In genomic region chr2:66805136-66805535, GRCh38 we compare ENCODE assay signal across 24 cellular contexts.
A peak's percentile ranks its signal among the peaks of the same experiment; 100 is the strongest.
DNase-seq lines count a peak whose midpoint lies in the region; ATAC-seq and TF ChIP-seq lines count a peak whose summit lies in the region.
"Had no signal": no experiment of that assay in that cellular context is flagged by ENCODE, and none has a peak within 500 bp of the region (broad histone marks: within the 10 kb centered on the region; RNA-seq: fewer than 3 reads in every experiment).

No MANE protein-coding gene starts in this region.

- H3K27ac ChIP-seq in adrenal gland (no peak overlapping the region), tibial artery (no peak overlapping the region)
- H3K27ac ChIP-seq: heart right ventricle, left lung, tibial nerve had no signal

- H3K4me3 ChIP-seq in adrenal gland (no peak overlapping the region), tibial artery (no peak overlapping the region)
- H3K4me3 ChIP-seq: heart right ventricle, left lung, tibial nerve had no signal

- whole genome bisulfite sequencing in adrenal gland, 4 donors: 60 to 69% (median 66%) methylated on average over 6 of the region's 6 CpGs

- peaks cover 3% of the 10 kb centered on the region for H3K27me3 Mint-ChIP-seq in nephron progenitor cell (ENCODE audit: low read depth, poor library complexity)
- peaks cover 6% of the 10 kb centered on the region for H3K27me3 Mint-ChIP-seq in activated naive CD8-positive, alpha-beta T cell treated with anti-CD3 and anti-CD28 coated beads for 36 hours
- H3K27me3 Mint-ChIP-seq in activated T-helper 17 cell treated with anti-CD3 and anti-CD28 coated beads, Interleukin-2, amount 50 U/mL, for 72 hours: no peaks in the 10 kb centered on the region
- H3K27me3 Mint-ChIP-seq: stimulated activated naive CD8-positive, alpha-beta T cell treated with anti-CD3 and anti-CD28 coated beads, Interleukin-15, amount 100 ng/mL, for 72 hours had no signal

- no peaks in the 10 kb centered on the region for H3K4me1 ChIP-seq in adrenal gland (replicated peaks in 1 of 2)
- H3K4me1 ChIP-seq in tibial artery: no peaks in the 10 kb centered on the region
- H3K4me1 ChIP-seq: heart right ventricle, left lung, tibial nerve had no signal

- H3K9me3 ChIP-seq in adrenal gland (replicated peaks in 1 of 3) (no peaks in the 10 kb centered on the region), tibial artery (no peaks in the 10 kb centered on the region)
- H3K9me3 ChIP-seq: heart right ventricle, left lung, SK-N-SH, tibial nerve had no signal

- no peak for TF ChIP-seq CTCF in adrenal gland (IDR thresholded peaks at IDR 0.05)
- no peak for TF ChIP-seq CTCF in nephron progenitor cell (IDR thresholded peaks at IDR 0.05)
- TF ChIP-seq CTCF in tibial artery (IDR thresholded peaks at IDR 0.05): no peak

- intact Hi-C loops in adrenal gland (cut with DNase I) (no loop called here), tibial artery (cut with DNase I; ENCODE audit: low total_unique reads) (no loop called here)

- ATAC-seq in activated T-helper 17 cell treated with anti-CD3 and anti-CD28 coated beads, Interleukin-2, amount 50 U/mL, for 72 hours (replicated peaks): no peak
- ATAC-seq: heart right ventricle; left lung; right cardiac atrium; stimulated activated naive CD8-positive, alpha-beta T cell treated with anti-CD3 and anti-CD28 coated beads, Interleukin-15, amount 100 ng/mL, for 72 hours had no signal

- H3K36me3 ChIP-seq in adrenal gland (replicated peaks in 1 of 2): no peaks in the 10 kb centered on the region
- no peaks in the 10 kb centered on the region for H3K36me3 ChIP-seq in tibial artery
- H3K36me3 ChIP-seq: heart right ventricle, left lung, tibial nerve had no signal

- peaks cover 26% of the 10 kb centered on the region for H3K4me1 Mint-ChIP-seq in nephron progenitor cell
- no peaks in the 10 kb centered on the region for H3K4me1 Mint-ChIP-seq in activated naive CD8-positive, alpha-beta T cell treated with anti-CD3 and anti-CD28 coated beads for 36 hours
- H3K4me1 Mint-ChIP-seq in activated T-helper 17 cell treated with anti-CD3 and anti-CD28 coated beads, Interleukin-2, amount 50 U/mL, for 72 hours: no peaks in the 10 kb centered on the region
- H3K4me1 Mint-ChIP-seq: stimulated activated naive CD8-positive, alpha-beta T cell treated with anti-CD3 and anti-CD28 coated beads, Interleukin-15, amount 100 ng/mL, for 72 hours had no signal

- peaks cover 5% of the 10 kb centered on the region for H3K9me3 Mint-ChIP-seq in nephron progenitor cell
- no peaks in the 10 kb centered on the region for H3K9me3 Mint-ChIP-seq in activated naive CD8-positive, alpha-beta T cell treated with anti-CD3 and anti-CD28 coated beads for 36 hours
- peaks cover 4% of the 10 kb centered on the region for H3K9me3 Mint-ChIP-seq in activated T-helper 17 cell treated with anti-CD3 and anti-CD28 coated beads, Interleukin-2, amount 50 U/mL, for 72 hours
- H3K9me3 Mint-ChIP-seq: stimulated activated naive CD8-positive, alpha-beta T cell treated with anti-CD3 and anti-CD28 coated beads, Interleukin-15, amount 100 ng/mL, for 72 hours had no signal

- no peak overlapping the region for H3K4me3 Mint-ChIP-seq in nephron progenitor cell
- no peak overlapping the region for H3K4me3 Mint-ChIP-seq in activated naive CD8-positive, alpha-beta T cell treated with anti-CD3 and anti-CD28 coated beads for 36 hours
- H3K4me3 Mint-ChIP-seq in activated T-helper 17 cell treated with anti-CD3 and anti-CD28 coated beads, Interleukin-2, amount 50 U/mL, for 72 hours: no peak overlapping the region
- H3K4me3 Mint-ChIP-seq: activated naive CD4-positive, alpha-beta T cell treated with anti-CD3 and anti-CD28 coated beads for 36 hours; stimulated activated naive CD8-positive, alpha-beta T cell treated with anti-CD3 and anti-CD28 coated beads, Interleukin-15, amount 100 ng/mL, for 72 hours; T-helper 2 cell treated with Interferon-gamma antibody and Interleukin-4, amounts not matched to agents 5 μg/mL and 100 μg/mL, for 36 hours had no signal

- H3K27me3 ChIP-seq in adrenal gland (no peaks in the 10 kb centered on the region), tibial artery (no peaks in the 10 kb centered on the region)
- H3K27me3 ChIP-seq: heart right ventricle, left lung, tibial nerve had no signal

- TF ChIP-seq POLR2A in adrenal gland (IDR thresholded peaks at IDR 0.05): no peak

- H3K36me3 Mint-ChIP-seq in nephron progenitor cell (ENCODE audit: low read depth): no peaks in the 10 kb centered on the region
- no peaks in the 10 kb centered on the region for H3K36me3 Mint-ChIP-seq in activated naive CD8-positive, alpha-beta T cell treated with anti-CD3 and anti-CD28 coated beads for 36 hours
- no peaks in the 10 kb centered on the region for H3K36me3 Mint-ChIP-seq in activated T-helper 17 cell treated with anti-CD3 and anti-CD28 coated beads, Interleukin-2, amount 50 U/mL, for 72 hours (ENCODE audit: low read depth)

- peak overlapping the region; percentile 67 for H3K27ac Mint-ChIP-seq in nephron progenitor cell
- no peak overlapping the region for H3K27ac Mint-ChIP-seq in activated naive CD8-positive, alpha-beta T cell treated with anti-CD3 and anti-CD28 coated beads for 36 hours
- no peak overlapping the region for H3K27ac Mint-ChIP-seq in activated T-helper 17 cell treated with anti-CD3 and anti-CD28 coated beads, Interleukin-2, amount 50 U/mL, for 72 hours
- H3K27ac Mint-ChIP-seq: activated naive CD4-positive, alpha-beta T cell treated with anti-CD3 and anti-CD28 coated beads for 36 hours; stimulated activated naive CD8-positive, alpha-beta T cell treated with anti-CD3 and anti-CD28 coated beads, Interleukin-15, amount 100 ng/mL, for 72 hours; T-helper 2 cell treated with Interferon-gamma antibody and Interleukin-4, amounts not matched to agents 5 μg/mL and 100 μg/mL, for 36 hours had no signal

- DNase-seq in adrenal gland (peak in 5 of 7 donors; percentile 16 to 50 (median 29)), globus pallidus (ENCODE audit: low spot score) (peak; percentile 23), nephron progenitor cell (no peak), superior temporal gyrus (ENCODE audit: extremely low spot score) (peak; percentile 32), NCI-H2196 treated with DMSO at 0.1 percent for 48 hours (lab: John Stamatoyannopoulos, UW; ENCODE audit: unreplicated experiment) (no peak), tibial artery (no peak)
- DNase-seq in activated naive CD8-positive, alpha-beta T cell treated with anti-CD3 and anti-CD28 coated beads for 36 hours: no peak
- DNase-seq: activated CD4-positive, alpha-beta T cell treated with anti-CD3 and anti-CD28 coated beads for 4 hours; activated naive CD4-positive, alpha-beta T cell treated with anti-CD3 and anti-CD28 coated beads for 36 hours; activated T-cell treated with anti-CD3 and anti-CD28 coated beads, Interleukin-2, amount 50 U/mL, for 48 hours; cerebellar nuclear complex; heart right ventricle; left lung; NCI-H1092; NCI-H2029; NCI-H226; NCI-H774; occipital lobe; right cardiac atrium; SK-N-SH; stimulated activated naive CD8-positive, alpha-beta T cell treated with anti-CD3 and anti-CD28 coated beads, Interleukin-15, amount 100 ng/mL, for 72 hours had no signal

Comparison
In these comparisons a context has a peak if more than half of its experiments do, and no peak if none do; other contexts are left out.
1. DNase-seq: peak in adrenal gland (5 of 7), globus pallidus (single experiment) and superior temporal gyrus (single experiment); none in nephron progenitor cell (single experiment), NCI-H2196 treated with DMSO at 0.1 percent for 48 hours (single experiment), tibial artery (0 of 2) and activated naive CD8-positive, alpha-beta T cell treated with anti-CD3 and anti-CD28 coated beads for 36 hours (single experiment).